Comparison of ENCODE assay signal across 8 cellular contexts in genomic region chr3:121545049-121545563, GRCh38. TPM values are rescaled to one million over a fixed set of nuclear protein-coding genes. Genes with fewer than 3 reads are reported as not detected.
DNase-seq lines count a peak whose midpoint lies in the region; ATAC-seq and TF ChIP-seq lines count a peak whose summit lies in the region.

No MANE protein-coding gene starts in this region.

- peaks cover 49% of the 10 kb centered on the region for H3K36me3 ChIP-seq in DOHH2 (ENCODE audit: control insufficient read depth, low read length)

- H3K79me2 ChIP-seq in DOHH2 (ENCODE audit: control insufficient read depth, low read length) = peaks cover 55% of the 10 kb centered on the region

- ATAC-seq in HG02884 (IDR thresholded peaks at IDR 0.05; ENCODE audit: unreplicated experiment) (peak; percentile 1), GM19023 (IDR thresholded peaks at IDR 0.05; ENCODE audit: unreplicated experiment) (no peak), GM19452 (IDR thresholded peaks at IDR 0.05; ENCODE audit: unreplicated experiment) (no peak)
- no peak for ATAC-seq in stimulated activated memory B cell treated with anti-CD40 and anti-IgM and Interleukin-4, amounts not matched to agents 10 μg/mL and 1 μg/mL and 100 μg/mL, for 72 hours

- H3K4me3 Mint-ChIP-seq in stimulated activated memory B cell treated with anti-CD40 and anti-IgM and Interleukin-4, amounts not matched to agents 10 μg/mL and 1 μg/mL and 100 μg/mL, for 72 hours = peak overlapping the region; percentile 70

- H3K27ac Mint-ChIP-seq in stimulated activated memory B cell treated with anti-CD40 and anti-IgM and Interleukin-4, amounts not matched to agents 10 μg/mL and 1 μg/mL and 100 μg/mL, for 72 hours = peak overlapping the region; percentile 71

- DNase-seq in ureter (ENCODE audit: low spot score) = no peak

- peak overlapping the region; percentile 84 for H3K4me2 ChIP-seq in DOHH2 (ENCODE audit: low read length)

- no peaks in the 10 kb centered on the region for H3K36me3 Mint-ChIP-seq in stimulated activated memory B cell treated with anti-CD40 and anti-IgM and Interleukin-4, amounts not matched to agents 10 μg/mL and 1 μg/mL and 100 μg/mL, for 72 hours

- peak overlapping the region; percentile 89 for H3K4me3 ChIP-seq in DOHH2 (ENCODE audit: low read length)
- peak overlapping the region; percentile 80 for H3K4me3 ChIP-seq in WI38 (ENCODE audit: low read depth, low read length)
- H3K4me3 ChIP-seq in iPS-18c (ENCODE audit: insufficient read depth, low read depth, low read length) = peak overlapping the region; percentile 78

- TF ChIP-seq CTCF in DOHH2 (IDR thresholded peaks at IDR 0.05; ENCODE audit: low read depth, low read length, poor library complexity, severe bottlenecking) (no peak), WI38 (IDR thresholded peaks at IDR 0.05; ENCODE audit: low read depth, low read length) (no peak)

- peaks cover 33% of the 10 kb centered on the region for H3K4me1 Mint-ChIP-seq in stimulated activated memory B cell treated with anti-CD40 and anti-IgM and Interleukin-4, amounts not matched to agents 10 μg/mL and 1 μg/mL and 100 μg/mL, for 72 hours

- no peaks in the 10 kb centered on the region for H3K9me3 Mint-ChIP-seq in stimulated activated memory B cell treated with anti-CD40 and anti-IgM and Interleukin-4, amounts not matched to agents 10 μg/mL and 1 μg/mL and 100 μg/mL, for 72 hours

- no peaks in the 10 kb centered on the region for H3K27me3 Mint-ChIP-seq in stimulated activated memory B cell treated with anti-CD40 and anti-IgM and Interleukin-4, amounts not matched to agents 10 μg/mL and 1 μg/mL and 100 μg/mL, for 72 hours

- H3K9me3 ChIP-seq in DOHH2 (ENCODE audit: control insufficient read depth, insufficient read depth, low read length) (no peaks in the 10 kb centered on the region), iPS-18c (ENCODE audit: control insufficient read depth, insufficient read depth, low read length) (no peaks in the 10 kb centered on the region)

- peaks cover 19% of the 10 kb centered on the region for H3K4me1 ChIP-seq in DOHH2 (ENCODE audit: control insufficient read depth, low read length)

- no peaks in the 10 kb centered on the region; the same call in 1 of the 2 replicates for H4K20me1 ChIP-seq in DOHH2 (ENCODE audit: control insufficient read depth, insufficient read depth, low read depth, low read length)

- peak overlapping the region; percentile 75 for H3K27ac ChIP-seq in DOHH2 (ENCODE audit: low read depth, low read length)

- no peaks in the 10 kb centered on the region for H3K9me2 ChIP-seq in DOHH2 (replicated peaks; ENCODE audit: control insufficient read depth, low read length)

- H3K27me3 ChIP-seq in DOHH2 (ENCODE audit: control insufficient read depth, low read length) = no peaks in the 10 kb centered on the region

- peaks cover 5% of the 10 kb centered on the region for H3F3A ChIP-seq in DOHH2 (ENCODE audit: control insufficient read depth, insufficient read depth)

RNA-seq across cellular contexts. Expression of gene POLQ, which starts 0.7 kb away (rescaled TPM):
- 0.83 TPM for total RNA-seq in ureter

RNA-seq across cellular contexts. Expression of gene ARGFX, which starts 22.6 kb away (rescaled TPM):
- not detected for total RNA-seq in ureter

RNA-seq across cellular contexts. Expression of gene FBXO40, which starts 48.1 kb away (rescaled TPM):
- total RNA-seq in ureter = 0.23 TPM
